28 cellular contexts compared by ENCODE assay signal in genomic region chr5:123440456-123440855, GRCh38.
"Had no signal": no experiment of that assay in that cellular context is flagged by ENCODE, and none has a peak within 500 bp of the region (broad histone marks: within the 10 kb centered on the region; RNA-seq: fewer than 3 reads in every experiment).

No MANE protein-coding gene starts in this region.

- H3K27me3 Mint-ChIP-seq: dendritic cell treated with granulocyte-macrophage colony-stimulating factor and Interleukin-4, amounts not matched to agents 40 ng/mL and 50 ng/mL, for 4 days; progenitor cell of endocrine pancreas; stimulated activated naive B cell treated with anti-CD40 and anti-IgM and Interleukin-4, amounts not matched to agents 10 μg/mL and 1 μg/mL and 100 μg/mL, for 72 hours; type B pancreatic cell had no signal

- DNase-seq: effector CD8-positive, alpha-beta T cell; endodermal cell; foreskin keratinocyte; heart left ventricle; kidney; left lung; mesenchymal stem cell; naive B cell; pancreas; right lobe of liver; small intestine; stimulated activated CD4-positive, alpha-beta T cell treated with anti-CD3 and anti-CD28 coated beads, Interleukin-15, amount 100 ng/mL, for 24 hours; stimulated activated CD4-positive, alpha-beta T cell treated with anti-CD3 and anti-CD28 coated beads, Interleukin-2, amount 100 ng/mL, for 48 hours; stimulated activated naive B cell treated with anti-CD40 and anti-IgM and Interleukin-4, amounts not matched to agents 10 μg/mL and 1 μg/mL and 100 μg/mL, for 72 hours; stomach; thyroid gland had no signal

- H3K9me3 ChIP-seq: gastroesophageal sphincter, heart left ventricle, left lung, mucosa of descending colon, neutrophil, pancreas, right lobe of liver, stomach, thyroid gland had no signal

- H3K79me2 ChIP-seq: hepatocyte had no signal

- H3K36me3 ChIP-seq: gastroesophageal sphincter, heart left ventricle, left lung, neutrophil, pancreas, right lobe of liver, stomach, thyroid gland had no signal

- H3K27ac ChIP-seq: epithelial cell of prostate, foreskin keratinocyte, gastroesophageal sphincter, heart left ventricle, hepatocyte, left lung, neutrophil, pancreas, right lobe of liver, stomach, thyroid gland had no signal

- H2AFZ ChIP-seq: hepatocyte had no signal

- H3K4me3 Mint-ChIP-seq: dendritic cell treated with granulocyte-macrophage colony-stimulating factor and Interleukin-4, amounts not matched to agents 40 ng/mL and 50 ng/mL, for 4 days; endodermal cell; mesothelial cell of epicardium; naive B cell; neural crest cell; stimulated activated naive B cell treated with anti-CD40 and anti-IgM and Interleukin-4, amounts not matched to agents 10 μg/mL and 1 μg/mL and 100 μg/mL, for 72 hours; type B pancreatic cell had no signal

- H3K4me1 ChIP-seq: foreskin keratinocyte, gastroesophageal sphincter, heart left ventricle, left lung had no signal

- H3K9me3 Mint-ChIP-seq: dendritic cell treated with granulocyte-macrophage colony-stimulating factor and Interleukin-4, amounts not matched to agents 40 ng/mL and 50 ng/mL, for 4 days; endodermal cell; mesothelial cell of epicardium; naive B cell; natural killer cell treated with Interleukin-12 subunit alpha and Interleukin-12 subunit beta and Interleukin-15 and Interleukin-18, amount 100 ng/mL, for 72 hours; neural crest cell; stimulated activated naive B cell treated with anti-CD40 and anti-IgM and Interleukin-4, amounts not matched to agents 10 μg/mL and 1 μg/mL and 100 μg/mL, for 72 hours; type B pancreatic cell had no signal

- ATAC-seq: esophagus mucosa; foreskin keratinocyte; gastroesophageal sphincter; heart left ventricle; left lung; pancreas; right lobe of liver; stimulated activated naive B cell treated with anti-CD40 and anti-IgM and Interleukin-4, amounts not matched to agents 10 μg/mL and 1 μg/mL and 100 μg/mL, for 72 hours had no signal

- H3K4me1 Mint-ChIP-seq: naive B cell; neural crest cell; stimulated activated naive B cell treated with anti-CD40 and anti-IgM and Interleukin-4, amounts not matched to agents 10 μg/mL and 1 μg/mL and 100 μg/mL, for 72 hours had no signal

- H3K27me3 ChIP-seq: foreskin keratinocyte, gastroesophageal sphincter, heart left ventricle, hepatocyte, left lung, neutrophil, pancreas, right lobe of liver, stomach, thyroid gland had no signal

- H3K4me2 ChIP-seq: hepatocyte had no signal

- H3K4me3 ChIP-seq: gastroesophageal sphincter, heart left ventricle, hepatocyte, left lung, pancreas, right lobe of liver, stomach, thyroid gland had no signal

- H3K27ac Mint-ChIP-seq: dendritic cell treated with granulocyte-macrophage colony-stimulating factor and Interleukin-4, amounts not matched to agents 40 ng/mL and 50 ng/mL, for 4 days; endodermal cell; mesothelial cell of epicardium; progenitor cell of endocrine pancreas; stimulated activated naive B cell treated with anti-CD40 and anti-IgM and Interleukin-4, amounts not matched to agents 10 μg/mL and 1 μg/mL and 100 μg/mL, for 72 hours; type B pancreatic cell had no signal

- H3K36me3 Mint-ChIP-seq: mesothelial cell of epicardium; naive B cell; natural killer cell treated with Interleukin-12 subunit alpha and Interleukin-12 subunit beta and Interleukin-15 and Interleukin-18, amount 100 ng/mL, for 72 hours; stimulated activated naive B cell treated with anti-CD40 and anti-IgM and Interleukin-4, amounts not matched to agents 10 μg/mL and 1 μg/mL and 100 μg/mL, for 72 hours; type B pancreatic cell had no signal
